ENCODE assay signal across 21 cellular contexts in genomic region chr7:14899065-14899464, GRCh38. TPM values are rescaled to one million over a fixed set of nuclear protein-coding genes. Genes with fewer than 3 reads are reported as not detected.
A peak's percentile ranks its signal among the peaks of the same experiment; 100 is the strongest.
DNase-seq lines count a peak whose midpoint lies in the region; ATAC-seq, FAIRE-seq and TF ChIP-seq lines count a peak whose summit lies in the region.
"Had no signal": no experiment of that assay in that cellular context is flagged by ENCODE, and none has a peak within 500 bp of the region (broad histone marks: within the 10 kb centered on the region; RNA-seq: fewer than 3 reads in every experiment).

No MANE protein-coding gene starts in this region.

- H3K27ac Mint-ChIP-seq in activated T-helper 2 cell treated with anti-CD3 and anti-CD28 coated beads, Interferon-gamma antibody, Interleukin-2, Interleukin-4, amounts not matched to agents 10 μg/mL and 5 μg/mL and 100 μg/mL, durations not matched to agents 14 hours and 24 hours and 36 hours, result no peak overlapping the region
- H3K27ac Mint-ChIP-seq: activated CD4-positive, alpha-beta T cell treated with anti-CD3 and anti-CD28 coated beads, Interleukin-2, amount 10 ng/mL, durations not matched to agents 7 days and 5 days; natural killer cell treated with Interleukin-12 subunit alpha and Interleukin-12 subunit beta and Interleukin-15 and Interleukin-18, amount 100 ng/mL, for 72 hours had no signal

- no peak overlapping the region for H3K4me3 Mint-ChIP-seq in activated T-helper 2 cell treated with anti-CD3 and anti-CD28 coated beads, Interferon-gamma antibody, Interleukin-2, Interleukin-4, amounts not matched to agents 10 μg/mL and 5 μg/mL and 100 μg/mL, durations not matched to agents 14 hours and 24 hours and 36 hours (ENCODE audit: low read depth)
- H3K4me3 Mint-ChIP-seq: activated CD4-positive, alpha-beta T cell treated with anti-CD3 and anti-CD28 coated beads, Interleukin-2, amount 10 ng/mL, durations not matched to agents 7 days and 5 days; natural killer cell treated with Interleukin-12 subunit alpha and Interleukin-12 subunit beta and Interleukin-15 and Interleukin-18, amount 100 ng/mL, for 72 hours had no signal

- DNase-seq in HCEC 1CT, result peak; percentile 12
- peak; percentile 37 for DNase-seq in NCI-H2107 treated with DMSO at 0.1 percent for 48 hours (lab: John Stamatoyannopoulos, UW; ENCODE audit: unreplicated experiment)
- DNase-seq in SK-N-SH, result no peak
- DNase-seq in NCI-H1436 (lab: John Stamatoyannopoulos, UW), result no peak
- DNase-seq in activated T-helper 2 cell treated with anti-CD3 and anti-CD28 coated beads, Interferon-gamma antibody, Interleukin-2, Interleukin-4, amounts not matched to agents 10 μg/mL and 5 μg/mL and 100 μg/mL, durations not matched to agents 14 hours and 24 hours and 36 hours (ENCODE audit: low spot score), result no peak
- DNase-seq: activated CD4-positive, alpha-beta T cell treated with anti-CD3 and anti-CD28 coated beads, Interleukin-2, amount 10 ng/mL, durations not matched to agents 7 days and 5 days; activated CD8-positive, alpha-beta memory T cell treated with anti-CD3 and anti-CD28 coated beads, Interleukin-2, amount 50 U/mL, for 48 hours; activated gamma-delta T cell; amygdala; Calu3; effector CD8-positive, alpha-beta T cell; kidney; mesendoderm; small intestine; stimulated activated CD4-positive, alpha-beta T cell treated with anti-CD3 and anti-CD28 coated beads, Interleukin-4, amount 100 ng/mL, for 1 hour had no signal

- peaks cover 0 to 4% of the 10 kb centered on the region in 2 experiments for H3K36me3 ChIP-seq in SK-N-SH (replicated peaks in 1 of 2; ENCODE audit: control insufficient read depth in 1 of 2, insufficient read depth in 2 of 2, low read length in 1 of 2)

- H3K27me3 Mint-ChIP-seq in activated T-helper 2 cell treated with anti-CD3 and anti-CD28 coated beads, Interferon-gamma antibody, Interleukin-2, Interleukin-4, amounts not matched to agents 10 μg/mL and 5 μg/mL and 100 μg/mL, durations not matched to agents 14 hours and 24 hours and 36 hours (ENCODE audit: low read depth), result no peaks in the 10 kb centered on the region
- H3K27me3 Mint-ChIP-seq: activated CD4-positive, alpha-beta T cell treated with anti-CD3 and anti-CD28 coated beads, Interleukin-2, amount 10 ng/mL, durations not matched to agents 7 days and 5 days; natural killer cell treated with Interleukin-12 subunit alpha and Interleukin-12 subunit beta and Interleukin-15 and Interleukin-18, amount 100 ng/mL, for 72 hours had no signal

- WGBS in SK-N-SH (ENCODE audit: low lambda C conversion rate), result 12% methylated on average over 2 of the region's 2 CpGs

- no peaks in the 10 kb centered on the region for H3K9me3 ChIP-seq in SK-N-SH

- no peak for TF ChIP-seq CTCF in SK-N-SH (IDR thresholded peaks at IDR 0.05)

- peak overlapping the region; percentile 48 to 77 for H3K27ac ChIP-seq in SK-N-SH (ENCODE audit: low read depth in 2 of 2, low read length in 1 of 2)
- H3K27ac ChIP-seq: hepatocyte had no signal

- peak overlapping the region; percentile 0; the same call in 1 of the 2 replicates for H3K9ac ChIP-seq in SK-N-SH

- no peaks in the 10 kb centered on the region for H3K27me3 ChIP-seq in SK-N-SH (ENCODE audit: insufficient read depth)

- H3F3A ChIP-seq in SK-N-SH (replicated peaks; ENCODE audit: insufficient read depth), result peaks cover 11% of the 10 kb centered on the region

- no peaks in the 10 kb centered on the region for H3K4me1 Mint-ChIP-seq in activated T-helper 2 cell treated with anti-CD3 and anti-CD28 coated beads, Interferon-gamma antibody, Interleukin-2, Interleukin-4, amounts not matched to agents 10 μg/mL and 5 μg/mL and 100 μg/mL, durations not matched to agents 14 hours and 24 hours and 36 hours (ENCODE audit: low read depth)
- H3K4me1 Mint-ChIP-seq: activated CD4-positive, alpha-beta T cell treated with anti-CD3 and anti-CD28 coated beads, Interleukin-2, amount 10 ng/mL, durations not matched to agents 7 days and 5 days had no signal

- 0 out of 2 replicates have a peak, but pooled peaks cover 3% of the 10 kb centered on the region for H3K79me2 ChIP-seq in SK-N-SH (ENCODE audit: insufficient read depth)
- H3K79me2 ChIP-seq: hepatocyte had no signal

- H3K4me2 ChIP-seq in SK-N-SH, result peak overlapping the region; percentile 26
- H3K4me2 ChIP-seq: hepatocyte had no signal

- no peaks in the 10 kb centered on the region for H3K36me3 Mint-ChIP-seq in activated T-helper 2 cell treated with anti-CD3 and anti-CD28 coated beads, Interferon-gamma antibody, Interleukin-2, Interleukin-4, amounts not matched to agents 10 μg/mL and 5 μg/mL and 100 μg/mL, durations not matched to agents 14 hours and 24 hours and 36 hours (ENCODE audit: low read depth)
- H3K36me3 Mint-ChIP-seq: natural killer cell treated with Interleukin-12 subunit alpha and Interleukin-12 subunit beta and Interleukin-15 and Interleukin-18, amount 100 ng/mL, for 72 hours had no signal

- peak; percentile 49 to 71 for TF ChIP-seq EP300 in SK-N-SH (IDR thresholded peaks at IDR 0.05; ENCODE audit: borderline replicate concordance in 1 of 2, low read depth in 1 of 2, low read length in 1 of 2)

- no peaks in the 10 kb centered on the region for H4K20me1 ChIP-seq in SK-N-SH (ENCODE audit: insufficient read depth)

- H3K4me3 ChIP-seq in SK-N-SH (ENCODE audit: low read depth in 2 of 2, low read length in 1 of 2), result peak overlapping the region; percentile 2 to 14; a peak in 2 of 4 replicates
- H3K4me3 ChIP-seq: hepatocyte had no signal

- no peaks in the 10 kb centered on the region for H3K9me3 Mint-ChIP-seq in activated T-helper 2 cell treated with anti-CD3 and anti-CD28 coated beads, Interferon-gamma antibody, Interleukin-2, Interleukin-4, amounts not matched to agents 10 μg/mL and 5 μg/mL and 100 μg/mL, durations not matched to agents 14 hours and 24 hours and 36 hours
- H3K9me3 Mint-ChIP-seq: activated CD4-positive, alpha-beta T cell treated with anti-CD3 and anti-CD28 coated beads, Interleukin-2, amount 10 ng/mL, durations not matched to agents 7 days and 5 days had no signal

- POLR2A ChIA-PET in SK-N-SH (lab: Yijun Ruan, JAX), result no interaction called here

- H2AFZ ChIP-seq in SK-N-SH (ENCODE audit: low read depth), result peak overlapping the region; percentile 44
- H2AFZ ChIP-seq: hepatocyte had no signal

- H3K9me2 ChIP-seq in SK-N-SH, result no peaks in the 10 kb centered on the region

- TF ChIP-seq RAD21 in SK-N-SH (IDR thresholded peaks at IDR 0.05; ENCODE audit: low read length), result no peak

- peak; percentile 5 for FAIRE-seq in islet of Langerhans (lab: Jason Lieb, UNC)
- FAIRE-seq: GM12892, kidney, small intestine had no signal

- CTCF ChIA-PET in SK-N-SH (lab: Yijun Ruan, JAX), result interaction anchor here (0.9 to 1.4 kb wide), 2 partner anchors 68 to 181 kb away, joined by 3 to 4 read pairs; no protein-coding TSS in a partner anchor

- ATAC-seq in HG02852 (IDR thresholded peaks at IDR 0.05; ENCODE audit: unreplicated experiment), result no peak
- ATAC-seq: natural killer cell treated with Interleukin-12 subunit alpha and Interleukin-12 subunit beta and Interleukin-15 and Interleukin-18, amount 100 ng/mL, for 72 hours had no signal

- peaks cover 0 to 28% of the 10 kb centered on the region in 2 experiments; a peak in 3 of 4 replicates for H3K4me1 ChIP-seq in SK-N-SH (ENCODE audit: control insufficient read depth in 1 of 2, insufficient read depth in 2 of 2, low read depth in 1 of 2, low read length in 1 of 2)

- intact Hi-C loops in activated T-helper 2 cell treated with anti-CD3 and anti-CD28 coated beads, Interferon-gamma antibody, Interleukin-2, Interleukin-4, amounts not matched to agents 10 μg/mL and 5 μg/mL and 100 μg/mL, durations not matched to agents 14 hours and 24 hours and 36 hours (cut with micrococcal nuclease), result no loop called here

TF ChIP-seq in SK-N-SH, 30 proteins besides CTCF, POLR2A, EP300 and RAD21 (continues in another document):
- TF ChIP-seq TCF12 (IDR thresholded peaks at IDR 0.05), result peak; percentile 89
- peak; percentile 52; the same call in 1 of the 2 replicates for TF ChIP-seq POLR2AphosphoS5 (IDR thresholded peaks at IDR 0.05; ENCODE audit: low read depth, low read length)
- peak; percentile 68; the same call in 1 of the 2 replicates for TF ChIP-seq NFIC (IDR thresholded peaks at IDR 0.05; ENCODE audit: borderline replicate concordance)
- TF ChIP-seq USF1 (IDR thresholded peaks at IDR 0.05; ENCODE audit: borderline replicate concordance, low read depth), result no peak
- peak; percentile 44; the same call in 1 of the 2 replicates for TF ChIP-seq YY1 (IDR thresholded peaks at IDR 0.05; ENCODE audit: low read depth)
- no peak for TF ChIP-seq FOSL2 (IDR thresholded peaks at IDR 0.05; ENCODE audit: borderline replicate concordance, low read depth)
- TF ChIP-seq MEF2A (IDR thresholded peaks at IDR 0.05; ENCODE audit: borderline replicate concordance, low read depth), result 0 out of 2 replicates have a peak, but pooled peaks have one; percentile 16
- TF ChIP-seq NRF1 (IDR thresholded peaks at IDR 0.05; ENCODE audit: low read depth, low read length), result no peak
- no peak for TF ChIP-seq TAF1 (IDR thresholded peaks at IDR 0.05; ENCODE audit: borderline replicate concordance, low read depth, low read length)
- TF ChIP-seq PBX3 (IDR thresholded peaks at IDR 0.05), result peak; percentile 78
- peak; percentile 63; the same call in 1 of the 2 replicates for TF ChIP-seq TEAD4 (IDR thresholded peaks at IDR 0.05; ENCODE audit: borderline replicate concordance, insufficient read depth)
- no peak for TF ChIP-seq SMC3 (IDR thresholded peaks at IDR 0.05; ENCODE audit: low read depth, low read length)

RNA-seq across cellular contexts. Expression of gene DGKB, which starts 3.5 kb away (rescaled TPM):
- 2.1 and 3.3 TPM in 2 replicates for polyA plus RNA-seq in SK-N-SH (2012; rRNA removed)
- polyA plus RNA-seq in SK-N-SH (2012; cell fraction: cytosol; rRNA removed), result 3.1 and 3.3 TPM in 2 replicates
- polyA plus RNA-seq in SK-N-SH (2012; cell fraction: nucleus; rRNA removed), result 3.8 and 4.9 TPM in 2 replicates
- total RNA-seq in activated T-helper 2 cell treated with anti-CD3 and anti-CD28 coated beads, Interferon-gamma antibody, Interleukin-2, Interleukin-4, amounts not matched to agents 10 μg/mL and 5 μg/mL and 100 μg/mL, durations not matched to agents 14 hours and 24 hours and 36 hours, result not detected in 2 replicates
- total RNA-seq: activated CD4-positive, alpha-beta T cell treated with anti-CD3 and anti-CD28 coated beads, Interleukin-2, amount 10 ng/mL, durations not matched to agents 7 days and 5 days; Calu3; HT1080; natural killer cell treated with Interleukin-12 subunit alpha and Interleukin-12 subunit beta and Interleukin-15 and Interleukin-18, amount 100 ng/mL, for 72 hours had no signal

Comparison
In these comparisons a context has a peak if more than half of its experiments do, and no peak if none do; other contexts are left out.
1. DNase-seq: peak in HCEC 1CT (single experiment) and NCI-H2107 treated with DMSO at 0.1 percent for 48 hours (single experiment); none in SK-N-SH (single experiment), NCI-H1436 (single experiment) and activated T-helper 2 cell treated with anti-CD3 and anti-CD28 coated beads, Interferon-gamma antibody, Interleukin-2, Interleukin-4, amounts not matched to agents 10 μg/mL and 5 μg/mL and 100 μg/mL, durations not matched to agents 14 hours and 24 hours and 36 hours (single experiment).